ENCODE assay signal across 31 cellular contexts in the genomic region with DNA sequence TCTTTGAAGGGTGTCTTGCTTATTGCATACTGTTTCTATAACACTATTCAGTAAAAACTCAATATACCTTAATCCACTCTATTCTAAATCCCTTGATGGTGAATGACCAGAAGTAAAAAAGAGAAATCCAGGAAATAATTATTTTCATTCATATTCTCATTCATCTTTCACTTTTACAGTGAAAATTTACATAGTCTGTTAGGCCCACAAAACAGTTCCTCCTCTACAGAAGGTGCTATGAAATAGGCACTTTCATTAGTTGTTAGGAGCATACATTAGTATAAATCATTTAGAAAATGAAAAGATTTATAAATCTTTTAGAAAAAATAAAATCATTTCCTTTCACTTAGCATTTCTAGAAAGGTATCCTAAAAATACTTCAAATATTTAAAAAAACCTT.
"Had no signal": no experiment of that assay in that cellular context is flagged by ENCODE, and none has a peak within 500 bp of the region (broad histone marks: within the 10 kb centered on the region; RNA-seq: fewer than 3 reads in every experiment).

No MANE protein-coding gene starts in this region.

- H3K4me3 ChIP-seq: SJCRH30, SK-N-MC had no signal

- H3K36me3 ChIP-seq: brain microvascular endothelial cell, SJCRH30 had no signal

- H3K27me3 Mint-ChIP-seq: activated CD4-positive, alpha-beta T cell treated with anti-CD3 and anti-CD28 coated beads, Interleukin-2, amount 10 ng/mL, durations not matched to agents 24 days and 14 days; activated CD8-positive, alpha-beta T cell treated with anti-CD3 and anti-CD28 coated beads for 36 hours; activated naive CD8-positive, alpha-beta T cell treated with anti-CD3 and anti-CD28 coated beads for 36 hours; activated T-helper 17 cell treated with anti-CD3 and anti-CD28 coated beads, Interleukin-2, amount 50 U/mL, for 72 hours had no signal

- H3K4me3 Mint-ChIP-seq: activated CD4-positive, alpha-beta T cell treated with anti-CD3 and anti-CD28 coated beads, Interleukin-2, amount 10 ng/mL, durations not matched to agents 24 days and 14 days; activated CD8-positive, alpha-beta T cell treated with anti-CD3 and anti-CD28 coated beads for 36 hours; activated naive CD8-positive, alpha-beta T cell treated with anti-CD3 and anti-CD28 coated beads for 36 hours; activated T-cell treated with anti-CD3 and anti-CD28 coated beads, Interleukin-2, amount 50 U/mL, for 72 hours; activated T-helper 17 cell treated with anti-CD3 and anti-CD28 coated beads, Interleukin-2, amount 50 U/mL, for 72 hours; T-helper 1 cell treated with Interleukin-12 subunit alpha and Interleukin-12 subunit beta and Interleukin-4 antibody, amounts not matched to agents 30 μg/mL and 1 μg/mL, for 36 hours; T-helper 2 cell treated with Interferon-gamma antibody and Interleukin-4, amounts not matched to agents 5 μg/mL and 100 μg/mL, for 36 hours had no signal

- H3K4me1 Mint-ChIP-seq: activated CD4-positive, alpha-beta T cell treated with anti-CD3 and anti-CD28 coated beads, Interleukin-2, amount 10 ng/mL, durations not matched to agents 24 days and 14 days had no signal

- H3K9me3 Mint-ChIP-seq: activated T-helper 17 cell treated with anti-CD3 and anti-CD28 coated beads, Interleukin-2, amount 50 U/mL, for 72 hours; T-helper 1 cell treated with Interleukin-12 subunit alpha and Interleukin-12 subunit beta and Interleukin-4 antibody, amounts not matched to agents 30 μg/mL and 1 μg/mL, for 36 hours; T-helper 2 cell treated with Interferon-gamma antibody and Interleukin-4, amounts not matched to agents 5 μg/mL and 100 μg/mL, for 36 hours had no signal

- H3K9me3 ChIP-seq: SJCRH30 had no signal

- DNase-seq: activated CD4-positive, alpha-beta T cell treated with anti-CD3 and anti-CD28 coated beads, Interleukin-2, amount 10 ng/mL, durations not matched to agents 24 days and 14 days; activated CD4-positive, alpha-beta T cell treated with anti-CD3 and anti-CD28 coated beads, Interleukin-2, amount 50 U/mL, for 4 hours; activated CD8-positive, alpha-beta T cell treated with anti-CD3 and anti-CD28 coated beads for 36 hours; activated effector memory CD4-positive, alpha-beta T cell treated with anti-CD3 and anti-CD28 coated beads, Interleukin-2, amount 50 U/mL, for 16 hours; activated naive CD4-positive, alpha-beta T cell; activated naive CD4-positive, alpha-beta T cell treated with anti-CD3 and anti-CD28 coated beads, Interleukin-2, amount 50 U/mL, for 16 hours; activated naive CD8-positive, alpha-beta T cell treated with anti-CD3 and anti-CD28 coated beads for 36 hours; activated T-cell treated with anti-CD3 and anti-CD28 coated beads, Interleukin-2, amount 50 U/mL, for 1 hour; activated T-cell treated with anti-CD3 and anti-CD28 coated beads, Interleukin-2, amount 50 U/mL, for 72 hours; amniotic stem cell; aorta; brain microvascular endothelial cell; central memory CD4-positive, alpha-beta T cell; Kasumi-1; MM.1S; MV-4-11; NCI-H1105; NCI-H1417 treated with DMSO at 0.1 percent for 48 hours; NCI-H1694; NCI-H2081 treated with DMSO at 0.1 percent for 48 hours; NCI-H446; NCI-H510A treated with DMSO at 0.1 percent for 48 hours; NCI-H526 treated with DMSO at 0.1 percent for 48 hours; NK-92 treated with Interleukin-12 subunit alpha and Interleukin-12 subunit beta, amount 100 ng/mL, for 24 hours; SHP77; SJCRH30 had no signal

- H3K27me3 ChIP-seq: brain microvascular endothelial cell, SJCRH30 had no signal

- ATAC-seq: activated CD8-positive, alpha-beta T cell treated with anti-CD3 and anti-CD28 coated beads for 36 hours; activated T-cell treated with anti-CD3 and anti-CD28 coated beads, Interleukin-2, amount 50 U/mL, for 72 hours; activated T-helper 17 cell treated with anti-CD3 and anti-CD28 coated beads, Interleukin-2, amount 50 U/mL, for 72 hours; Panc1 had no signal

- H3K27ac ChIP-seq: brain microvascular endothelial cell, SJCRH30, SK-N-MC had no signal

- H3K27ac Mint-ChIP-seq: activated CD4-positive, alpha-beta T cell treated with anti-CD3 and anti-CD28 coated beads, Interleukin-2, amount 10 ng/mL, durations not matched to agents 24 days and 14 days; activated CD8-positive, alpha-beta T cell treated with anti-CD3 and anti-CD28 coated beads for 36 hours; activated naive CD8-positive, alpha-beta T cell treated with anti-CD3 and anti-CD28 coated beads for 36 hours; activated T-cell treated with anti-CD3 and anti-CD28 coated beads, Interleukin-2, amount 50 U/mL, for 72 hours; activated T-helper 17 cell treated with anti-CD3 and anti-CD28 coated beads, Interleukin-2, amount 50 U/mL, for 72 hours; T-helper 1 cell treated with Interleukin-12 subunit alpha and Interleukin-12 subunit beta and Interleukin-4 antibody, amounts not matched to agents 30 μg/mL and 1 μg/mL, for 36 hours; T-helper 2 cell treated with Interferon-gamma antibody and Interleukin-4, amounts not matched to agents 5 μg/mL and 100 μg/mL, for 36 hours had no signal
